In genomic region chr4:8589336-8589735, GRCh38 we compare ENCODE assay signal across 27 cellular contexts. TPM values are rescaled to one million over a fixed set of nuclear protein-coding genes. Genes with fewer than 3 reads are reported as not detected.
A peak's percentile ranks its signal among the peaks of the same experiment; 100 is the strongest.
DNase-seq lines count a peak whose midpoint lies in the region; ATAC-seq, FAIRE-seq and TF ChIP-seq lines count a peak whose summit lies in the region.
"Had no signal": no experiment of that assay in that cellular context is flagged by ENCODE, and none has a peak within 500 bp of the region (broad histone marks: within the 10 kb centered on the region; RNA-seq: fewer than 3 reads in every experiment).

No MANE protein-coding gene starts in this region.

- no peak overlapping the region for H3K27ac Mint-ChIP-seq in GM23338
- H3K27ac Mint-ChIP-seq: CD4-positive, CD25-positive, alpha-beta regulatory T cell had no signal

- H3K4me2 ChIP-seq in SK-N-SH (no peak overlapping the region), H1 (ENCODE audit: insufficient read depth in 1 of 2, low read depth in 2 of 2, low read length in 2 of 2) (no peak overlapping the region), neuronal stem cell (ENCODE audit: insufficient read depth, low read length, poor library complexity, severe bottlenecking) (no peak overlapping the region), GM23338 (no peak overlapping the region)

- no peak overlapping the region for H4K8ac ChIP-seq in H1 (ENCODE audit: extremely low read depth, insufficient read depth, low read length)
- no peak overlapping the region for H4K8ac ChIP-seq in neuronal stem cell (ENCODE audit: low read depth, low read length)

- H3K79me2 ChIP-seq in SK-N-SH (ENCODE audit: insufficient read depth): no peaks in the 10 kb centered on the region
- peaks cover 0 to 4% of the 10 kb centered on the region in 2 experiments; a peak in 1 of 4 replicates for H3K79me2 ChIP-seq in H1 (ENCODE audit: control insufficient read depth in 1 of 2, insufficient read depth in 2 of 2, low read length in 2 of 2)
- 0 out of 2 replicates have a peak, but pooled peaks cover 4% of the 10 kb centered on the region for H3K79me2 ChIP-seq in GM23338 (replicated peaks; ENCODE audit: insufficient read depth)

- no peaks in the 10 kb centered on the region; the same call in 1 of the 2 replicates for H3K27me3 ChIP-seq in SK-N-SH (ENCODE audit: insufficient read depth)
- H3K27me3 ChIP-seq in H1 (replicated peaks in 1 of 4; ENCODE audit: control insufficient read depth in 3 of 4, extremely low read depth in 1 of 4, insufficient read depth in 3 of 4, low read length in 3 of 4): peaks cover 0 to 3% (median under 1%) of the 10 kb centered on the region in 4 experiments; a peak in 1 of 7 replicates
- H3K27me3 ChIP-seq in neuronal stem cell (ENCODE audit: control insufficient read depth in 3 of 3, insufficient read depth in 3 of 3, low read depth in 1 of 3, low read length in 3 of 3): peaks cover 0 to 67% (median 13%) of the 10 kb centered on the region in 3 experiments
- H3K27me3 ChIP-seq in suprapubic skin: peaks cover 82% of the 10 kb centered on the region
- H3K27me3 ChIP-seq in small intestine (ENCODE audit: control insufficient read depth in 2 of 2, insufficient read depth in 2 of 2, low read length in 2 of 2): peaks cover 11 to 20% of the 10 kb centered on the region in 2 donors
- no peaks in the 10 kb centered on the region for H3K27me3 ChIP-seq in GM23338 (ENCODE audit: insufficient read depth)
- peaks cover 20% of the 10 kb centered on the region for H3K27me3 ChIP-seq in BE2C
- H3K27me3 ChIP-seq: SJCRH30 had no signal

- no peaks in the 10 kb centered on the region; the same call in none of the 2 replicates for H3K79me1 ChIP-seq in H1 (ENCODE audit: low read depth, low read length)
- no peaks in the 10 kb centered on the region for H3K79me1 ChIP-seq in neuronal stem cell (ENCODE audit: low read depth, low read length)

- no peak overlapping the region for H2BK20ac ChIP-seq in H1 (ENCODE audit: low read length)

- H3K4ac ChIP-seq in H1 (replicated peaks; ENCODE audit: insufficient read length, low read depth, low read length): no peak overlapping the region
- H3K4ac ChIP-seq in neuronal stem cell (ENCODE audit: low read length): no peak overlapping the region

- no peak overlapping the region for H3K56ac ChIP-seq in H1 (replicated peaks; ENCODE audit: insufficient read length, low read depth, low read length)

- 52% methylated on average over 10 of the region's 10 CpGs for WGBS in SK-N-SH (ENCODE audit: low lambda C conversion rate)
- 87% methylated on average over 10 of the region's 10 CpGs; no CpG with 5 or more reads in 1 of the 2 experiments for WGBS in H1 (ENCODE audit: extremely low coverage in 1 of 2, insufficient coverage in 1 of 2, insufficient read length in 1 of 2, insufficient replicate concordance in 2 of 2, low coverage in 1 of 2, low lambda C conversion rate in 2 of 2, missing lambda C conversion rate in 1 of 2), 2 experiments
- no CpG with 5 or more reads among the region's 10 CpGs for WGBS in neuronal stem cell (ENCODE audit: extremely low coverage in 2 of 2, insufficient read length in 2 of 2, insufficient replicate concordance in 1 of 2), 2 donors
- WGBS in suprapubic skin: 80% methylated on average over 10 of the region's 10 CpGs
- 73 to 85% (median 79%) methylated on average over 10 of the region's 10 CpGs for WGBS in small intestine, 3 donors

- H3K23ac ChIP-seq in H1 (ENCODE audit: insufficient read length) (no peak overlapping the region), neuronal stem cell (ENCODE audit: low read depth, low read length, poor library complexity) (no peak overlapping the region)

- DNase-seq in SK-N-SH (peak; percentile 17), H1 (ENCODE audit: low read depth in 1 of 2, low spot score in 2 of 2) (no peak), neuronal stem cell (ENCODE audit: low spot score) (no peak), suprapubic skin (ENCODE audit: low spot score in 2 of 2) (peak; percentile 44 to 74), small intestine (no peak), GM23338 (ENCODE audit: low spot score) (no peak), BE2C (no peak)
- DNase-seq: ACHN; CD4-positive, CD25-positive, alpha-beta regulatory T cell; DMS153; H7; KBM-7; MV-4-11; NCI-H1105; NCI-H146; NCI-H1930; NCI-H2107; NCI-H524; NCI-H774; PC-3 had no signal

- H3K9me3 ChIP-seq in SK-N-SH (no peaks in the 10 kb centered on the region), H1 (ENCODE audit: insufficient read depth in 2 of 2, low read depth in 1 of 2, low read length in 1 of 2) (no peaks in the 10 kb centered on the region), neuronal stem cell (replicated peaks in 1 of 2; ENCODE audit: control insufficient read depth in 2 of 2, insufficient read depth in 1 of 2, low read depth in 1 of 2, low read length in 2 of 2) (peaks cover 0 to 2% of the 10 kb centered on the region in 2 donors), suprapubic skin (no peaks in the 10 kb centered on the region), small intestine (ENCODE audit: control insufficient read depth, low read depth) (no peaks in the 10 kb centered on the region), BE2C (no peaks in the 10 kb centered on the region)
- H3K9me3 ChIP-seq: SJCRH30 had no signal

- TF ChIP-seq POLR2A in H1 (IDR thresholded peaks at IDR 0.05; ENCODE audit: control extremely low read depth in 1 of 2, low read depth in 2 of 2, low read length in 2 of 2) (no peak), suprapubic skin (IDR thresholded peaks at IDR 0.05) (no peak)

- H4K20me1 ChIP-seq in SK-N-SH (ENCODE audit: insufficient read depth): no peaks in the 10 kb centered on the region
- H4K20me1 ChIP-seq in H1 (replicated peaks in 1 of 2; ENCODE audit: control insufficient read depth in 1 of 2, insufficient read depth in 2 of 2, low read length in 2 of 2): peaks cover 0 to 10% of the 10 kb centered on the region in 2 experiments
- H4K20me1 ChIP-seq in GM23338 (replicated peaks; ENCODE audit: insufficient read depth): no peaks in the 10 kb centered on the region

- no peaks in the 10 kb centered on the region; the same call in 2 of the 3 replicates for H3K36me3 Mint-ChIP-seq in GM23338 (ENCODE audit: low read depth)
- H3K36me3 Mint-ChIP-seq: CD4-positive, CD25-positive, alpha-beta regulatory T cell had no signal

- no peak overlapping the region for H4K5ac ChIP-seq in H1 (ENCODE audit: insufficient read length, low read depth, low read length)

- H2BK12ac ChIP-seq in H1 (ENCODE audit: low read depth, low read length) (no peak overlapping the region), neuronal stem cell (ENCODE audit: low read length) (no peak overlapping the region)

- H2AFZ ChIP-seq in SK-N-SH (ENCODE audit: low read depth): no peak overlapping the region
- H2AFZ ChIP-seq in H1 (ENCODE audit: low read length): no peak overlapping the region
- no peak overlapping the region for H2AFZ ChIP-seq in neuronal stem cell (ENCODE audit: low read length)
- no peak overlapping the region for H2AFZ ChIP-seq in GM23338

- POLR2A ChIA-PET in SK-N-SH (lab: Yijun Ruan, JAX): no interaction called here
- POLR2A ChIA-PET in H1 (lab: Charles Lee; ENCODE audit: partially characterized antibody): no interaction called here

- no peaks in the 10 kb centered on the region for H3K9me3 Mint-ChIP-seq in GM23338

- H2BK5ac ChIP-seq in H1 (ENCODE audit: low read depth, low read length) (no peak overlapping the region), neuronal stem cell (ENCODE audit: low read length) (no peak overlapping the region)

- H3K27ac ChIP-seq in SK-N-SH (ENCODE audit: low read depth in 2 of 2, low read length in 1 of 2): no peak overlapping the region
- H3K27ac ChIP-seq in H1 (ENCODE audit: low read depth, low read length): no peak overlapping the region
- H3K27ac ChIP-seq in neuronal stem cell (replicated peaks; ENCODE audit: low read length): no peak overlapping the region
- H3K27ac ChIP-seq in suprapubic skin: no peak overlapping the region
- H3K27ac ChIP-seq in small intestine (ENCODE audit: low read depth in 1 of 2, low read length in 1 of 2): no peak overlapping the region
- H3K27ac ChIP-seq in GM23338 (ENCODE audit: low read depth): no peak overlapping the region
- H3K27ac ChIP-seq: 22Rv1, SJCRH30 had no signal

- no peaks in the 10 kb centered on the region for H3K9me2 ChIP-seq in SK-N-SH
- no peaks in the 10 kb centered on the region for H3K9me2 ChIP-seq in GM23338 (ENCODE audit: insufficient read depth)

- H2AK5ac ChIP-seq in H1 (ENCODE audit: low read depth, low read length): no peak overlapping the region
- peak overlapping the region; percentile 32 for H2AK5ac ChIP-seq in neuronal stem cell (ENCODE audit: low read depth, low read length)

- peaks cover 14% of the 10 kb centered on the region; the same call in 1 of the 2 replicates for H3K23me2 ChIP-seq in H1 (ENCODE audit: low read depth, low read length)

- H3K36me3 ChIP-seq in SK-N-SH (replicated peaks in 1 of 2; ENCODE audit: control insufficient read depth in 1 of 2, insufficient read depth in 2 of 2, low read length in 1 of 2) (no peaks in the 10 kb centered on the region), H1 (ENCODE audit: control insufficient read depth in 2 of 4, insufficient read depth in 4 of 4, low read length in 3 of 4) (no peaks in the 10 kb centered on the region), neuronal stem cell (replicated peaks in 1 of 2; ENCODE audit: control insufficient read depth in 2 of 2, insufficient read depth in 2 of 2, low read length in 2 of 2) (no peaks in the 10 kb centered on the region), suprapubic skin (no peaks in the 10 kb centered on the region), small intestine (ENCODE audit: control insufficient read depth in 2 of 2, insufficient read depth in 2 of 2, low read length in 2 of 2) (no peaks in the 10 kb centered on the region), GM23338 (ENCODE audit: insufficient read depth) (no peaks in the 10 kb centered on the region), BE2C (no peaks in the 10 kb centered on the region)
- H3K36me3 ChIP-seq: SJCRH30 had no signal

- FAIRE-seq in H1 (lab: Jason Lieb, UNC) (no peak), small intestine (lab: Jason Lieb, UNC) (no peak)
- FAIRE-seq: GM19239 had no signal

- H3K4me1 ChIP-seq in SK-N-SH (ENCODE audit: control insufficient read depth in 1 of 2, insufficient read depth in 2 of 2, low read depth in 1 of 2, low read length in 1 of 2) (peaks cover 0 to 13% of the 10 kb centered on the region in 2 experiments; a peak in 1 of 4 replicates), H1 (replicated peaks in 1 of 4; ENCODE audit: control insufficient read depth in 3 of 4, insufficient read depth in 4 of 4, low read length in 3 of 4) (peaks cover 0 to 33% (median 25%) of the 10 kb centered on the region in 4 experiments; a peak in 6 of 7 replicates), neuronal stem cell (ENCODE audit: control insufficient read depth in 2 of 2, insufficient read depth in 1 of 2, low read depth in 1 of 2, low read length in 2 of 2) (peaks cover 0 to 34% of the 10 kb centered on the region in 2 donors), suprapubic skin (peaks cover 19% of the 10 kb centered on the region), small intestine (ENCODE audit: control insufficient read depth in 2 of 2, insufficient read depth in 1 of 2, low read depth in 1 of 2, low read length in 1 of 2) (no peaks in the 10 kb centered on the region), GM23338 (ENCODE audit: insufficient read depth) (peaks cover 17% of the 10 kb centered on the region), BE2C (no peaks in the 10 kb centered on the region)

- no peak overlapping the region for H3K4me3 Mint-ChIP-seq in GM23338
- H3K4me3 Mint-ChIP-seq: CD4-positive, CD25-positive, alpha-beta regulatory T cell had no signal

- ATAC-seq in SK-N-SH treated with all-trans-retinoic acid at 6 μM for 48 hours (no peak), GM23338 (no peak)
- ATAC-seq: PC-3, Right ventricle myocardium inferior had no signal

- 0 out of 2 replicates have a peak overlapping the region, but pooled peaks have one; percentile 29 for H2BK15ac ChIP-seq in H1 (ENCODE audit: low read length)
- peak overlapping the region; percentile 19 for H2BK15ac ChIP-seq in neuronal stem cell (ENCODE audit: low read length)

- no peak for TF ChIP-seq EP300 in SK-N-SH (IDR thresholded peaks at IDR 0.05; ENCODE audit: borderline replicate concordance in 1 of 2, low read depth in 1 of 2, low read length in 1 of 2)
- no peak for TF ChIP-seq EP300 in H1 (IDR thresholded peaks at IDR 0.05; ENCODE audit: borderline replicate concordance in 1 of 2, low read depth in 2 of 2, low read length in 2 of 2)
- no peak for TF ChIP-seq EP300 in suprapubic skin (IDR thresholded peaks at IDR 0.05)

- no peak for TF ChIP-seq RAD21 in SK-N-SH (IDR thresholded peaks at IDR 0.05; ENCODE audit: low read length)
- no peak for TF ChIP-seq RAD21 in H1 (IDR thresholded peaks at IDR 0.05 in 1 of 2, conservative IDR thresholded peaks at IDR 0.05 in 1 of 2; ENCODE audit: low read depth in 2 of 2, low read length in 2 of 2)

- no peak overlapping the region for H3K18ac ChIP-seq in H1 (ENCODE audit: extremely low read depth, low read length)
- peak overlapping the region; percentile 85 for H3K18ac ChIP-seq in neuronal stem cell (ENCODE audit: low read length)

- H3K9ac ChIP-seq in SK-N-SH: no peak overlapping the region
- no peak overlapping the region for H3K9ac ChIP-seq in H1 (replicated peaks in 1 of 4; ENCODE audit: extremely low read depth in 1 of 4, low read depth in 3 of 4, low read length in 3 of 4)
- no peak overlapping the region for H3K9ac ChIP-seq in neuronal stem cell (ENCODE audit: low read depth, low read length, poor library complexity)

- H3K4me3 ChIP-seq in SK-N-SH (ENCODE audit: low read depth in 2 of 2, low read length in 1 of 2) (no peak overlapping the region), H1 (ENCODE audit: extremely low read depth in 1 of 4, insufficient read depth in 2 of 4, low read depth in 3 of 4, low read length in 4 of 4) (no peak overlapping the region), neuronal stem cell (ENCODE audit: low read length in 2 of 2) (no peak overlapping the region), suprapubic skin (no peak overlapping the region), small intestine (ENCODE audit: low read depth in 1 of 2, low read length in 2 of 2) (no peak overlapping the region), GM23338 (no peak overlapping the region), BE2C (ENCODE audit: low read depth, low read length) (no peak overlapping the region)
- H3K4me3 ChIP-seq: SJCRH30 had no signal

- H3K14ac ChIP-seq in H1 (ENCODE audit: insufficient read length) (no peak overlapping the region), neuronal stem cell (ENCODE audit: low read length) (no peak overlapping the region)

- H3K4me1 Mint-ChIP-seq in GM23338: peaks cover 46% of the 10 kb centered on the region
- H3K4me1 Mint-ChIP-seq: CD4-positive, CD25-positive, alpha-beta regulatory T cell had no signal

- CTCF ChIA-PET in SK-N-SH (lab: Yijun Ruan, JAX) (interaction anchor here (0.6 to 7.4 kb wide), 7 partner anchors 9 to 347 kb away, joined by 3 to 54 read pairs (median 4); partner anchors contain the start of gene GPR78), H1 (lab: Charles Lee; ENCODE audit: partially characterized antibody) (interaction anchor here (1.2 to 8.8 kb wide), 8 partner anchors 8 to 328 kb away, joined by 3 to 66 read pairs (median 4); no protein-coding TSS in a partner anchor)

- H2BK120ac ChIP-seq in H1 (replicated peaks; ENCODE audit: low read depth, low read length) (no peak overlapping the region), neuronal stem cell (ENCODE audit: low read depth, low read length) (no peak overlapping the region)

- H4K91ac ChIP-seq in H1 (replicated peaks; ENCODE audit: insufficient read length, low read length): peak overlapping the region; percentile 66
- H4K91ac ChIP-seq in neuronal stem cell (ENCODE audit: low read depth, low read length, poor library complexity): no peak overlapping the region

- H3F3A ChIP-seq in SK-N-SH (replicated peaks; ENCODE audit: insufficient read depth) (no peaks in the 10 kb centered on the region), GM23338 (replicated peaks; ENCODE audit: low read depth) (no peaks in the 10 kb centered on the region)

- H3K27me3 Mint-ChIP-seq in GM23338 (ENCODE audit: insufficient read depth, low read depth, poor library complexity): peaks cover 22% of the 10 kb centered on the region

- TF ChIP-seq CTCF in SK-N-SH (IDR thresholded peaks at IDR 0.05): no peak
- TF ChIP-seq CTCF in H1 (IDR thresholded peaks at IDR 0.05; ENCODE audit: control extremely low read depth in 1 of 3, insufficient read depth in 1 of 3, low read depth in 1 of 3, low read length in 3 of 3): no peak
- TF ChIP-seq CTCF in suprapubic skin (IDR thresholded peaks at IDR 0.05): no peak
- no peak for TF ChIP-seq CTCF in GM23338 (conservative IDR thresholded peaks at IDR 0.05; ENCODE audit: low read depth in 2 of 2)
- no peak for TF ChIP-seq CTCF in BE2C (IDR thresholded peaks at IDR 0.05; ENCODE audit: low read depth, low read length)

RNA-seq across cellular contexts. Expression of gene CPZ, which starts 3.2 kb away (rescaled TPM):
- not detected in 2 replicates for polyA plus RNA-seq in SK-N-SH (2012; rRNA removed)
- polyA plus RNA-seq in SK-N-SH (2012; cell fraction: cytosol; rRNA removed): not detected in 2 replicates
- not detected in 2 replicates for polyA plus RNA-seq in SK-N-SH (2012; cell fraction: nucleus; rRNA removed)
- total RNA-seq in H1 (2021; fragmentation: NEBNext Ultra II Directional; extraction: Animal tissue kit (Norgen Biotek cat#: 25700)): 28.8 and 31.5 TPM in 2 replicates
- 40.7 and 67.4 TPM in 2 replicates for polyA plus RNA-seq in H1 (2011; rRNA removed)
- 38.3 TPM for polyA plus RNA-seq in H1 (2011; cell fraction: cytosol; rRNA removed)
- polyA plus RNA-seq in H1 (2011; cell fraction: nucleus; rRNA removed): 98.5 TPM
- 29.4 to 44.2 TPM (median 42.1 TPM) in 4 replicates for polyA plus RNA-seq in H1 (2012, experiment 1 of 2)
- polyA plus RNA-seq in H1 (2012, experiment 2 of 2): 35.2 TPM
- polyA plus RNA-seq in H1 (2013, experiment 1 of 2): 26.2 TPM
- 24.4 TPM for polyA plus RNA-seq in H1 (2013, experiment 2 of 2)
- polyA minus RNA-seq in H1 (2011; rRNA and poly(A)+ RNA removed): 12.0 and 13.2 TPM in 2 replicates
- polyA minus RNA-seq in H1 (2011; cell fraction: cytosol; rRNA and poly(A)+ RNA removed): 20.3 TPM
- polyA minus RNA-seq in H1 (2011; cell fraction: nucleus; rRNA and poly(A)+ RNA removed): 32.0 TPM
- polyA plus RNA-seq in neuronal stem cell (2013, experiment 1 of 2): 6.7 TPM
- polyA plus RNA-seq in neuronal stem cell (2013, experiment 2 of 2): 6.7 TPM
- total RNA-seq in suprapubic skin: 1 to 10 TPM in 3 of 4 donors, under 1 TPM in 1; 0.32 to 4.2 (median 2.1) TPM
- 1 to 10 TPM in 1 of 3 donors, under 1 TPM in 1, not detected in 1; 0.27 to 3.8 TPM for polyA plus RNA-seq in small intestine
- total RNA-seq in GM23338 (2014; rRNA removed; shearing (Covaris generic)): 37.3 and 43.1 TPM in 2 replicates
- polyA plus RNA-seq in GM23338 (2016; fragmentation: Nextera tagmentation; extraction: Ambion mirVana): 24.6 and 29.9 TPM in 2 replicates
- polyA plus RNA-seq in BE2C (2012; ENCODE audit: insufficient read depth, insufficient read length, low read depth): 2.1 TPM
- total RNA-seq: CD4-positive, CD25-positive, alpha-beta regulatory T cell; HT1080; MCF 10A had no signal
- polyA plus RNA-seq: CD4-positive, CD25-positive, alpha-beta regulatory T cell had no signal

RNA-seq across cellular contexts. Expression of gene GPR78, which starts 9.1 kb away (rescaled TPM):
- polyA plus RNA-seq in SK-N-SH (2012; rRNA removed) (not detected in 2 replicates), H1 (2011; rRNA removed) (1.0 and 2.2 TPM in 2 replicates), small intestine (not detected), GM23338 (2016; fragmentation: Nextera tagmentation; extraction: Ambion mirVana) (0.82 and 0.83 TPM in 2 replicates)
- not detected in 2 replicates for polyA plus RNA-seq in SK-N-SH (2012; cell fraction: cytosol; rRNA removed)
- polyA plus RNA-seq in SK-N-SH (2012; cell fraction: nucleus; rRNA removed): not detected in 2 replicates
- 3.0 and 3.3 TPM in 2 replicates for total RNA-seq in H1 (2021; fragmentation: NEBNext Ultra II Directional; extraction: Animal tissue kit (Norgen Biotek cat#: 25700))
- polyA plus RNA-seq in H1 (2011; cell fraction: cytosol; rRNA removed): 1.6 TPM
- polyA plus RNA-seq in H1 (2011; cell fraction: nucleus; rRNA removed): 10.5 TPM
- 1.7 to 2.0 TPM (median 1.9 TPM) in 4 replicates for polyA plus RNA-seq in H1 (2012, experiment 1 of 2)
- 0.84 TPM for polyA plus RNA-seq in H1 (2012, experiment 2 of 2)
- polyA plus RNA-seq in H1 (2013, experiment 1 of 2): 0.75 TPM
- polyA plus RNA-seq in H1 (2013, experiment 2 of 2): 0.68 TPM
- polyA minus RNA-seq in H1 (2011; rRNA and poly(A)+ RNA removed): 1.8 and 3.0 TPM in 2 replicates
- polyA minus RNA-seq in H1 (2011; cell fraction: cytosol; rRNA and poly(A)+ RNA removed): 0.59 TPM
- 8.6 TPM for polyA minus RNA-seq in H1 (2011; cell fraction: nucleus; rRNA and poly(A)+ RNA removed)
- 0.22 TPM for polyA plus RNA-seq in neuronal stem cell (2013, experiment 1 of 2)
- 0.15 TPM for polyA plus RNA-seq in neuronal stem cell (2013, experiment 2 of 2)
- not detected for total RNA-seq in suprapubic skin
- 2.6 and 2.7 TPM in 2 replicates for total RNA-seq in GM23338 (2014; rRNA removed; shearing (Covaris generic))
- 0.25 TPM for polyA plus RNA-seq in BE2C (2012; ENCODE audit: insufficient read depth, insufficient read length, low read depth)
- total RNA-seq: CD4-positive, CD25-positive, alpha-beta regulatory T cell; HT1080; MCF 10A; Right ventricle myocardium inferior had no signal
- polyA plus RNA-seq: CD4-positive, CD25-positive, alpha-beta regulatory T cell had no signal

Comparison
In these comparisons a context has a peak if more than half of its experiments do, and no peak if none do; other contexts are left out.
1. DNase-seq: peak in SK-N-SH (single experiment) and suprapubic skin (2 of 2); none in H1 (0 of 2), neuronal stem cell (single experiment), small intestine (single experiment), GM23338 (single experiment) and BE2C (single experiment).